Comparison of ENCODE assay signal across 21 cellular contexts in genomic region chr19:34189199-34189916, GRCh38. TPM values are rescaled to one million over a fixed set of nuclear protein-coding genes. Genes with fewer than 3 reads are reported as not detected.
DNase-seq lines count a peak whose midpoint lies in the region; ATAC-seq and TF ChIP-seq lines count a peak whose summit lies in the region.
"Had no signal": no experiment of that assay in that cellular context is flagged by ENCODE, and none has a peak within 500 bp of the region (broad histone marks: within the 10 kb centered on the region; RNA-seq: fewer than 3 reads in every experiment).

No MANE protein-coding gene starts in this region.

- ATAC-seq in HG03342 (IDR thresholded peaks at IDR 0.05; ENCODE audit: unreplicated experiment) = no peak
- no peak for ATAC-seq in HG02571 (IDR thresholded peaks at IDR 0.05; ENCODE audit: unreplicated experiment)
- ATAC-seq in HG03565 (IDR thresholded peaks at IDR 0.05; ENCODE audit: unreplicated experiment) = no peak
- ATAC-seq: Panc1 had no signal

- H4K20me1 ChIP-seq in Karpas-422 (ENCODE audit: insufficient read depth, low read depth, low read length) = peaks cover 90% of the 10 kb centered on the region

- H3K27ac ChIP-seq in Karpas-422 (ENCODE audit: low read length) (peak overlapping the region; percentile 90), neutrophil (peak overlapping the region; percentile 9)
- H3K27ac ChIP-seq: HL-60, lower lobe of right lung, psoas muscle, SJCRH30 had no signal

- no peak overlapping the region for H2AFZ ChIP-seq in Karpas-422 (ENCODE audit: low read length)

- H3K36me3 ChIP-seq in Karpas-422 (ENCODE audit: insufficient read depth, low read length) (peaks cover 6% of the 10 kb centered on the region), neutrophil (peaks cover 6% of the 10 kb centered on the region)
- H3K36me3 ChIP-seq: SJCRH30 had no signal

- H3K79me2 ChIP-seq in Karpas-422 (ENCODE audit: low read length) = peaks cover 100% of the 10 kb centered on the region

- no peak overlapping the region for H3K9ac ChIP-seq in Karpas-422 (ENCODE audit: low read length)

- H3K9me3 ChIP-seq in Karpas-422 (ENCODE audit: low read length) = no peaks in the 10 kb centered on the region
- no peaks in the 10 kb centered on the region for H3K9me3 ChIP-seq in neutrophil
- H3K9me3 ChIP-seq: lower lobe of right lung, psoas muscle, SJCRH30 had no signal

- DNase-seq in NCI-H2029 treated with DMSO at 0.1 percent for 48 hours (lab: John Stamatoyannopoulos, UW) (peak; percentile 14), NCI-H2029 (lab: John Stamatoyannopoulos, UW) (no peak), Karpas-422 (no peak), cerebellar cortex (ENCODE audit: low spot score) (peak; percentile 31)
- DNase-seq: activated effector memory CD4-positive, alpha-beta T cell treated with anti-CD3 and anti-CD28 coated beads, Interleukin-2, amount 50 U/mL, for 16 hours; COR-L47; cortex of kidney; H9; lower lobe of right lung; NCI-H1105; NCI-H2081 treated with DMSO at 0.1 percent for 48 hours; NCI-H446 treated with DMSO at 0.1 percent for 48 hours; psoas muscle; SJCRH30; substantia nigra had no signal

- H3K27me3 ChIP-seq in Karpas-422 (ENCODE audit: low read length) (no peaks in the 10 kb centered on the region), neutrophil (no peaks in the 10 kb centered on the region)
- H3K27me3 ChIP-seq: SJCRH30 had no signal

- TF ChIP-seq CTCF in neutrophil (IDR thresholded peaks at IDR 0.05) = no peak

- peak overlapping the region; percentile 70 for H3K4me2 ChIP-seq in Karpas-422 (ENCODE audit: low read depth, low read length, poor library complexity, severe bottlenecking)

- no peak overlapping the region for H3K4me3 ChIP-seq in Karpas-422 (ENCODE audit: low read length)
- no peak overlapping the region for H3K4me3 ChIP-seq in neutrophil (ENCODE audit: low read depth in 1 of 2, low read length in 1 of 2)
- H3K4me3 ChIP-seq: lower lobe of right lung, psoas muscle, SJCRH30 had no signal

- H3K4me1 ChIP-seq in Karpas-422 (ENCODE audit: low read length) (peaks cover 96% of the 10 kb centered on the region), neutrophil (ENCODE audit: control insufficient read depth in 1 of 2, insufficient read depth in 1 of 2, low read depth in 1 of 2, low read length in 1 of 2) (peaks cover 42 to 43% of the 10 kb centered on the region in 2 experiments)

- H3K9me2 ChIP-seq in Karpas-422 (replicated peaks; ENCODE audit: insufficient read depth, low read length) = no peaks in the 10 kb centered on the region

RNA-seq across cellular contexts. Expression of gene LSM14A, which starts 17.1 kb away (rescaled TPM):
- total RNA-seq in Karpas-422 (2014; rRNA removed; shearing (Covaris generic); ENCODE audit: low replicate concordance) = 171 and 205 TPM in 2 replicates

Comparison
In these comparisons a context has a peak if more than half of its experiments do, and no peak if none do; other contexts are left out.
1. DNase-seq: peak in NCI-H2029 treated with DMSO at 0.1 percent for 48 hours (single experiment) and cerebellar cortex (single experiment); none in NCI-H2029 (single experiment) and Karpas-422 (single experiment).